Comparison of ENCODE assay signal across 9 cellular contexts in genomic region chr13:37869506-37869755, GRCh38. TPM values are rescaled to one million over a fixed set of nuclear protein-coding genes. Genes with fewer than 3 reads are reported as not detected.
DNase-seq lines count a peak whose midpoint lies in the region; ATAC-seq, FAIRE-seq and TF ChIP-seq lines count a peak whose summit lies in the region.
"Had no signal": no experiment of that assay in that cellular context is flagged by ENCODE, and none has a peak within 500 bp of the region (broad histone marks: within the 10 kb centered on the region; RNA-seq: fewer than 3 reads in every experiment).

No MANE protein-coding gene starts in this region.

- H3K4me3 ChIP-seq in BJ (ENCODE audit: low read depth, low read length) (peak overlapping the region; percentile 75), RWPE2 (ENCODE audit: severe bottlenecking) (peak overlapping the region; percentile 22), foreskin fibroblast (ENCODE audit: low read depth in 1 of 2, low read length in 2 of 2) (peak overlapping the region; percentile 74 to 95), ovary (peak overlapping the region; percentile 62)

- TF ChIP-seq CTCF in BJ (IDR thresholded peaks at IDR 0.05; ENCODE audit: insufficient read depth, low read depth, low read length), result no peak
- TF ChIP-seq CTCF in RWPE2 (IDR thresholded peaks at IDR 0.05; ENCODE audit: poor library complexity, severe bottlenecking), result no peak
- no peak for TF ChIP-seq CTCF in foreskin fibroblast (IDR thresholded peaks at IDR 0.05; ENCODE audit: low read depth, low read length)
- TF ChIP-seq CTCF in ovary (IDR thresholded peaks at IDR 0.05), result no peak

- TF ChIP-seq EP300 in ovary (IDR thresholded peaks at IDR 0.05), result no peak

- DNase-seq in BJ (ENCODE audit: low read depth), result no peak
- DNase-seq in RWPE2 (ENCODE audit: low spot score), result peak; percentile 28
- no peak for DNase-seq in foreskin fibroblast
- DNase-seq in ovary, result peak in 2 of 5 donors; percentile 8 to 15
- DNase-seq in GM12892 (ENCODE audit: insufficient read length), result no peak

- no peak for FAIRE-seq in GM12892 (lab: Jason Lieb, UNC)
- FAIRE-seq: G401.6 had no signal

- CTCF ChIA-PET in BJ (lab: Yijun Ruan, JAX), result interaction anchor here (0.6 to 2.3 kb wide), 10 partner anchors 10 to 480 kb away, joined by 3 to 24 read pairs (median 4); no protein-coding TSS in a partner anchor

- TF ChIP-seq POLR2A in ovary (IDR thresholded peaks at IDR 0.05) (no peak), GM12892 (IDR thresholded peaks at IDR 0.05; ENCODE audit: low read depth, low read length) (no peak)

- H3K9me3 ChIP-seq in RWPE2 (ENCODE audit: severe bottlenecking) (no peaks in the 10 kb centered on the region), ovary (no peaks in the 10 kb centered on the region)

- no peaks in the 10 kb centered on the region for H3K36me3 ChIP-seq in BJ (ENCODE audit: control insufficient read depth, insufficient read depth, low read length)
- no peaks in the 10 kb centered on the region for H3K36me3 ChIP-seq in RWPE2 (ENCODE audit: low read depth)
- no peaks in the 10 kb centered on the region for H3K36me3 ChIP-seq in ovary

- H3K27me3 ChIP-seq in BJ (ENCODE audit: control insufficient read depth, insufficient read depth, low read length) (no peaks in the 10 kb centered on the region), RWPE2 (ENCODE audit: insufficient read depth, poor library complexity, severe bottlenecking) (peaks cover 24% of the 10 kb centered on the region), ovary (no peaks in the 10 kb centered on the region)

- ATAC-seq in RWPE2 (ENCODE audit: low read depth) (peak; percentile 24; the same call in 1 of the 3 replicates), GM18502 (IDR thresholded peaks at IDR 0.05; ENCODE audit: poor library complexity, unreplicated experiment) (no peak), HG03442 (IDR thresholded peaks at IDR 0.05; ENCODE audit: unreplicated experiment) (no peak), GM21786 (IDR thresholded peaks at IDR 0.05; ENCODE audit: unreplicated experiment) (no peak)

- H3K4me1 ChIP-seq in RWPE2 (ENCODE audit: insufficient read depth, poor library complexity, severe bottlenecking) (no peaks in the 10 kb centered on the region), ovary (ENCODE audit: insufficient read depth) (no peaks in the 10 kb centered on the region)

- 0 to 2% (median 0%) methylated on average over 19 of the region's 19 CpGs for WGBS in ovary, 3 donors

- POLR2A ChIA-PET in BJ (lab: Charles Lee), result no interaction called here

- intact Hi-C loops in ovary (cut with DNase I), result no loop called here

- no peak overlapping the region for H3K27ac ChIP-seq in RWPE2 (ENCODE audit: poor library complexity, severe bottlenecking)
- H3K27ac ChIP-seq in ovary, result peak overlapping the region; percentile 1 to 69

RNA-seq across cellular contexts. Expression of gene TRPC4, which starts 0.1 kb away (rescaled TPM):
- 6.2 and 10.1 TPM in 2 replicates for polyA plus RNA-seq in BJ (2011; rRNA removed)
- polyA minus RNA-seq in BJ (2011; rRNA and poly(A)+ RNA removed), result 11.1 and 13.1 TPM in 2 replicates
- 1 to 10 TPM; 1.4 to 5.5 (median 3.3) TPM for total RNA-seq in ovary
- polyA plus RNA-seq in ovary, result 1 to 10 TPM; 3.9 to 4.7 TPM
- not detected for polyA plus RNA-seq in GM12892 (2012; ENCODE audit: missing spikeins)

Comparison
In these comparisons a context has a peak if more than half of its experiments do, and no peak if none do; other contexts are left out.
1. H3K4me3 ChIP-seq: peak in every context shown above with its lines; median percentile 84 in foreskin fibroblast; 75 in BJ; 62 in ovary; 22 in RWPE2.